ENCODE assay signal across 11 cellular contexts in the genomic region with DNA sequence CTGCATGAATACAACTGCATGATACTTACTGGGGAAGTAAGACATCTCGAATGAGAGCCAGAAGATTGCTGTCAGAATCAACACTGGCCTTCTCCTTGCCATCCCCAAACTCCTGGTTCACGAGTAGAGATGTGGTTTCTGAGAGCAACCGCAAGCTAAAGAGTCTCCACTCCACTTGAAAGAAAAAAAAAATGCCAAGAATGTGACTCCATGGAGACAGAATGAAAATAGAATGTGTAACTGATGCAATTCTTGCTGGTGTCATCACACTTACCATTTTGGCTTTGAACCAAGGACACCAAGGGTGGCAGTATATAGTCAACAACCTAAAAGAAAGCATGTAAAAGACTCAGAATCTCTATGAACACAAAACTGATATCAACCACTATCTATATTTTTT.
DNase-seq lines count a peak whose midpoint lies in the region; ATAC-seq and TF ChIP-seq lines count a peak whose summit lies in the region.
"Had no signal": no experiment of that assay in that cellular context is flagged by ENCODE, and none has a peak within 500 bp of the region (broad histone marks: within the 10 kb centered on the region; RNA-seq: fewer than 3 reads in every experiment).

No MANE protein-coding gene starts in this region.

- POLR2A ChIA-PET in AG04449 (lab: Yijun Ruan, JAX): interaction anchor here (0.7 to 1.5 kb wide), 3 partner anchors 101 to 483 kb away, joined by 3 to 5 read pairs (median 3); partner anchors contain the start of gene CTNNB1

- CTCF ChIA-PET in AG04449 (lab: Yijun Ruan, JAX): no interaction called here

- H2AFZ ChIP-seq in MM.1S (ENCODE audit: low read length): no peak overlapping the region

- H3K4me3 ChIP-seq in AG04449 (ENCODE audit: low read depth, low read length) (no peak overlapping the region), adipocyte (ENCODE audit: low read length) (peak overlapping the region; percentile 34), MM.1S (ENCODE audit: low read length) (no peak overlapping the region)

- no peaks in the 10 kb centered on the region for H4K20me1 ChIP-seq in MM.1S (ENCODE audit: insufficient read depth, low read length)

- TF ChIP-seq CTCF in AG04449 (IDR thresholded peaks at IDR 0.05; ENCODE audit: insufficient read depth, low read length, missing control alignments) (no peak), endothelial cell (IDR thresholded peaks at IDR 0.05; ENCODE audit: unreplicated experiment) (no peak), MM.1S (IDR thresholded peaks at IDR 0.05; ENCODE audit: low read length) (no peak)

- H3K9ac ChIP-seq in adipocyte (ENCODE audit: low read length): no peak overlapping the region
- no peak overlapping the region for H3K9ac ChIP-seq in MM.1S (ENCODE audit: low read length)

- peak; percentile 96 for DNase-seq in AG04449 (ENCODE audit: low read depth, low spot score)
- DNase-seq in adipocyte (ENCODE audit: low read depth): peak; percentile 94
- peak; percentile 97 for DNase-seq in iris pigment epithelial cell (ENCODE audit: low read depth)
- DNase-seq in endothelial cell (ENCODE audit: low spot score): no peak
- DNase-seq in MM.1S: no peak
- DNase-seq in NCI-H2171 treated with DMSO at 0.1 percent for 48 hours (lab: John Stamatoyannopoulos, UW): no peak
- DNase-seq: activated CD4-positive, alpha-beta T cell treated with anti-CD3 and anti-CD28 coated beads, Interleukin-2, amount 10 ng/mL, durations not matched to agents 24 days and 14 days; stimulated activated naive B cell treated with anti-CD40 and anti-IgM and Interleukin-4, amounts not matched to agents 10 μg/mL and 1 μg/mL and 100 μg/mL, for 72 hours had no signal

- no peaks in the 10 kb centered on the region for H3K79me2 ChIP-seq in MM.1S (ENCODE audit: low read length)

- H3K4me1 Mint-ChIP-seq in endothelial cell (ENCODE audit: unreplicated experiment): no peaks in the 10 kb centered on the region
- H3K4me1 Mint-ChIP-seq: activated CD4-positive, alpha-beta T cell treated with anti-CD3 and anti-CD28 coated beads, Interleukin-2, amount 10 ng/mL, durations not matched to agents 24 days and 14 days; neural crest cell; stimulated activated naive B cell treated with anti-CD40 and anti-IgM and Interleukin-4, amounts not matched to agents 10 μg/mL and 1 μg/mL and 100 μg/mL, for 72 hours had no signal

- H3K27me3 Mint-ChIP-seq in endothelial cell (ENCODE audit: unreplicated experiment): no peaks in the 10 kb centered on the region
- H3K27me3 Mint-ChIP-seq: activated CD4-positive, alpha-beta T cell treated with anti-CD3 and anti-CD28 coated beads, Interleukin-2, amount 10 ng/mL, durations not matched to agents 24 days and 14 days; stimulated activated naive B cell treated with anti-CD40 and anti-IgM and Interleukin-4, amounts not matched to agents 10 μg/mL and 1 μg/mL and 100 μg/mL, for 72 hours had no signal

- H3K9me3 ChIP-seq in adipocyte (ENCODE audit: control insufficient read depth, low read length) (no peaks in the 10 kb centered on the region), MM.1S (replicated peaks; ENCODE audit: insufficient read depth, low read length) (no peaks in the 10 kb centered on the region)

- no peaks in the 10 kb centered on the region for H3K36me3 ChIP-seq in adipocyte (ENCODE audit: control insufficient read depth, insufficient read depth, low read length, severe bottlenecking)
- no peaks in the 10 kb centered on the region for H3K36me3 ChIP-seq in MM.1S (replicated peaks; ENCODE audit: insufficient read depth, low read length)

- H3F3A ChIP-seq in MM.1S (ENCODE audit: insufficient read depth, low read length): no peaks in the 10 kb centered on the region

- H3K9me3 Mint-ChIP-seq in endothelial cell (ENCODE audit: unreplicated experiment): no peaks in the 10 kb centered on the region
- H3K9me3 Mint-ChIP-seq: neural crest cell; stimulated activated naive B cell treated with anti-CD40 and anti-IgM and Interleukin-4, amounts not matched to agents 10 μg/mL and 1 μg/mL and 100 μg/mL, for 72 hours had no signal

- TF ChIP-seq RAD21 in Ishikawa (IDR thresholded peaks at IDR 0.05; ENCODE audit: low read depth): no peak

- no peak for TF ChIP-seq EP300 in Ishikawa (IDR thresholded peaks at IDR 0.05; ENCODE audit: borderline replicate concordance)

- no peak overlapping the region for H3K27ac Mint-ChIP-seq in endothelial cell (ENCODE audit: unreplicated experiment)
- H3K27ac Mint-ChIP-seq: activated CD4-positive, alpha-beta T cell treated with anti-CD3 and anti-CD28 coated beads, Interleukin-2, amount 10 ng/mL, durations not matched to agents 24 days and 14 days; stimulated activated naive B cell treated with anti-CD40 and anti-IgM and Interleukin-4, amounts not matched to agents 10 μg/mL and 1 μg/mL and 100 μg/mL, for 72 hours had no signal

- no peak overlapping the region for H3K4me2 ChIP-seq in MM.1S (ENCODE audit: low read depth, low read length)

- no peak for ATAC-seq in HG02973 (IDR thresholded peaks at IDR 0.05; ENCODE audit: unreplicated experiment)
- ATAC-seq: stimulated activated naive B cell treated with anti-CD40 and anti-IgM and Interleukin-4, amounts not matched to agents 10 μg/mL and 1 μg/mL and 100 μg/mL, for 72 hours had no signal

- H3K27me3 ChIP-seq in adipocyte (replicated peaks; ENCODE audit: control insufficient read depth, insufficient read depth, low read length): no peaks in the 10 kb centered on the region
- H3K27me3 ChIP-seq in MM.1S (replicated peaks; ENCODE audit: insufficient read depth, low read length): no peaks in the 10 kb centered on the region

- no peak overlapping the region for H3K4me3 Mint-ChIP-seq in endothelial cell (ENCODE audit: unreplicated experiment)
- H3K4me3 Mint-ChIP-seq: activated CD4-positive, alpha-beta T cell treated with anti-CD3 and anti-CD28 coated beads, Interleukin-2, amount 10 ng/mL, durations not matched to agents 24 days and 14 days; neural crest cell; stimulated activated naive B cell treated with anti-CD40 and anti-IgM and Interleukin-4, amounts not matched to agents 10 μg/mL and 1 μg/mL and 100 μg/mL, for 72 hours had no signal

- no peaks in the 10 kb centered on the region for H3K36me3 Mint-ChIP-seq in endothelial cell (ENCODE audit: low read depth, unreplicated experiment)

- no peak overlapping the region for H3K27ac ChIP-seq in MM.1S (ENCODE audit: low read length)

- H3K4me1 ChIP-seq in adipocyte (ENCODE audit: control insufficient read depth, insufficient read depth, low read length) (peaks cover 15% of the 10 kb centered on the region), MM.1S (ENCODE audit: low read length) (no peaks in the 10 kb centered on the region)

- H3K9me2 ChIP-seq in MM.1S (replicated peaks; ENCODE audit: insufficient read depth, low read length): no peaks in the 10 kb centered on the region

TF ChIP-seq in Ishikawa, 13 proteins besides CTCF, POLR2A, EP300 and RAD21:
- no peak for TF ChIP-seq ZBTB7A (IDR thresholded peaks at IDR 0.05; ENCODE audit: low read depth)
- TF ChIP-seq TEAD4 (IDR thresholded peaks at IDR 0.05): 0 out of 2 replicates have a peak, but pooled peaks have one; percentile 32
- no peak for TF ChIP-seq NFIC (IDR thresholded peaks at IDR 0.05)
- no peak for TF ChIP-seq MAX (IDR thresholded peaks at IDR 0.05)
- no peak for TF ChIP-seq CREB1 (IDR thresholded peaks at IDR 0.05; ENCODE audit: low read depth)
- TF ChIP-seq, protein P1, sequence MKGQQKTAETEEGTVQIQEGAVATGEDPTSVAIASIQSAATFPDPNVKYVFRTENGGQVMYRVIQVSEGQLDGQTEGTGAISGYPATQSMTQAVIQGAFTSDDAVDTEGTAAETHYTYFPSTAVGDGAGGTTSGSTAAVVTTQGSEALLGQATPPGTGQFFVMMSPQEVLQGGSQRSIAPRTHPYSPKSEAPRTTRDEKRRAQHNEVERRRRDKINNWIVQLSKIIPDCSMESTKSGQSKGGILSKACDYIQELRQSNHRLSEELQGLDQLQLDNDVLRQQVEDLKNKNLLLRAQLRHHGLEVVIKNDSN (IDR thresholded peaks at IDR 0.05): no peak
- no peak for TF ChIP-seq TCF12 (IDR thresholded peaks at IDR 0.05; ENCODE audit: low read depth)
- no peak for TF ChIP-seq EGR1 (IDR thresholded peaks at IDR 0.05)
TF ChIP-seq in Ishikawa: peak in this region for 1.

Comparison
In these comparisons a context has a peak if more than half of its experiments do, and no peak if none do; other contexts are left out.
1. DNase-seq: peak in AG04449 (single experiment), adipocyte (single experiment) and iris pigment epithelial cell (single experiment); none in endothelial cell (single experiment), MM.1S (single experiment) and NCI-H2171 treated with DMSO at 0.1 percent for 48 hours (single experiment).